Comparison of ENCODE assay signal across 1 cellular context in the genomic region with DNA sequence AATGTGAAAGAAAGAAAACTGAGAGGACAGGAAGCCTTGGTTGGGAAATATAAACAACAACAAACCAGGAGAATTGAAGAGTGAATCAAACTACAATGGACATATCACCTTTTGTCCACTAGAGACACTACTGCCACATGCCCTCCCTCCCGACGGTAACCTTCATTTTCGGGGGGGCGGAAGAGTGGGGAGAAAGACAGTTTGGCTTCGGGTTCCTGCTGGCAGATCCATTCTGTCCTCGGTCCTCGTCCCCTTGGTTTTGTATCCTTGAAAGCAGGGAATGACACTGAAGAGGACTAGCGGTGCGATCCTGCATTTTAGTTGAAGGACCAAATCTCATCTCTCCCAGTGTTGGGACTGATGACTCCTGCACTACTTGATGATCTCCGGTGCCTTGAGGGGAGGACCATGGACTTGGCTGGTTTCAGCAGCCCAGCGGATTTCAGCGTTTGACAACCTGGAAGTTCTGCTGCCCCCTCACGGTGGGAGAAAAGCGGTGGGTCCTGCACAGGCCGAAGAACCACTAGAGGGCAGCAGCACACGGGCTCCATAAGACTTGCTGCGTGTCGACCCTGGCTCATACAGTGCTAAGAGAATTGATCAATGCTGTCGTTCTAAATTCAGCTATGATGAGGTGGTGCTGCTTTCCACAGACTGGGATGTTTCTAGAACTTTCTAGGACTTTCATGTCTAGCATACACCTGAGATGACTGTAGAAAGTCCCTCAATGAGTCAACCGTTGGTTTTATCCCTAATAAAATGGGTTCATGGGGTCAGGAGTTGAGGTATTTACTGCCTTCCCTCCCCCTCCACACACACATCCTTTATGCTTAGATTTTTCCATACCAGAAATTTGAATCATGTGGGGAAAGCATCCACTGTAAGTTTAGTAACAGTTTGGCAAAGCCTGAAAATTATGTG.
TF ChIP-seq lines count a peak whose summit lies in the region.

No MANE protein-coding gene starts in this region.

TF ChIP-seq in HepG2, 621 proteins besides CTCF, POLR2A, EP300 and RAD21 (continued from another document):
- TF ChIP-seq, protein P1, sequence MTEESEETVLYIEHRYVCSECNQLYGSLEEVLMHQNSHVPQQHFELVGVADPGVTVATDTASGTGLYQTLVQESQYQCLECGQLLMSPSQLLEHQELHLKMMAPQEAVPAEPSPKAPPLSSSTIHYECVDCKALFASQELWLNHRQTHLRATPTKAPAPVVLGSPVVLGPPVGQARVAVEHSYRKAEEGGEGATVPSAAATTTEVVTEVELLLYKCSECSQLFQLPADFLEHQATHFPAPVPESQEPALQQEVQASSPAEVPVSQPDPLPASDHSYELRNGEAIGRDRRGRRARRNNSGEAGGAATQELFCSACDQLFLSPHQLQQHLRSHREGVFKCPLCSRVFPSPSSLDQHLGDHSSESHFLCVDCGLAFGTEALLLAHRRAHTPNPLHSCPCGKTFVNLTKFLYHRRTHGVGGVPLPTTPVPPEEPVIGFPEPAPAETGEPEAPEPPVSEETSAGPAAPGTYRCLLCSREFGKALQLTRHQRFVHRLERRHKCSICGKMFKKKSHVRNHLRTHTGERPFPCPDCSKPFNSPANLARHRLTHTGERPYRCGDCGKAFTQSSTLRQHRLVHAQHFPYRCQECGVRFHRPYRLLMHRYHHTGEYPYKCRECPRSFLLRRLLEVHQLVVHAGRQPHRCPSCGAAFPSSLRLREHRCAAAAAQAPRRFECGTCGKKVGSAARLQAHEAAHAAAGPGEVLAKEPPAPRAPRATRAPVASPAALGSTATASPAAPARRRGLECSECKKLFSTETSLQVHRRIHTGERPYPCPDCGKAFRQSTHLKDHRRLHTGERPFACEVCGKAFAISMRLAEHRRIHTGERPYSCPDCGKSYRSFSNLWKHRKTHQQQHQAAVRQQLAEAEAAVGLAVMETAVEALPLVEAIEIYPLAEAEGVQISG (CRISPR knock-in tag; IDR thresholded peaks at IDR 0.05): peak; percentile 87
- TF ChIP-seq, protein P2, sequence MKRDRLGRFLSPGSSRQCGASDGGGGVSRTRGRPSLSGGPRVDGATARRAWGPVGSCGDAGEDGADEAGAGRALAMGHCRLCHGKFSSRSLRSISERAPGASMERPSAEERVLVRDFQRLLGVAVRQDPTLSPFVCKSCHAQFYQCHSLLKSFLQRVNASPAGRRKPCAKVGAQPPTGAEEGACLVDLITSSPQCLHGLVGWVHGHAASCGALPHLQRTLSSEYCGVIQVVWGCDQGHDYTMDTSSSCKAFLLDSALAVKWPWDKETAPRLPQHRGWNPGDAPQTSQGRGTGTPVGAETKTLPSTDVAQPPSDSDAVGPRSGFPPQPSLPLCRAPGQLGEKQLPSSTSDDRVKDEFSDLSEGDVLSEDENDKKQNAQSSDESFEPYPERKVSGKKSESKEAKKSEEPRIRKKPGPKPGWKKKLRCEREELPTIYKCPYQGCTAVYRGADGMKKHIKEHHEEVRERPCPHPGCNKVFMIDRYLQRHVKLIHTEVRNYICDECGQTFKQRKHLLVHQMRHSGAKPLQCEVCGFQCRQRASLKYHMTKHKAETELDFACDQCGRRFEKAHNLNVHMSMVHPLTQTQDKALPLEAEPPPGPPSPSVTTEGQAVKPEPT (CRISPR knock-in tag; IDR thresholded peaks at IDR 0.05; ENCODE audit: low read depth): peak; percentile 48; the same call in 1 of the 2 replicates
- TF ChIP-seq PHF8 (CRISPR knock-in tag; IDR thresholded peaks at IDR 0.05) (0 out of 2 replicates have a peak, but pooled peaks have one; percentile 28), ETV6 (CRISPR knock-in tag; conservative IDR thresholded peaks at IDR 0.05) (peak; percentile 69; the same call in 1 of the 2 replicates), ZBTB8A (CRISPR knock-in tag; IDR thresholded peaks at IDR 0.05; ENCODE audit: borderline replicate concordance, low read depth) (no peak), KMT2A (CRISPR knock-in tag; IDR thresholded peaks at IDR 0.05) (peak; percentile 76; the same call in 1 of the 2 replicates), ZNF550 (CRISPR knock-in tag; IDR thresholded peaks at IDR 0.05; ENCODE audit: borderline replicate concordance) (no peak), ZNF292 (CRISPR knock-in tag; IDR thresholded peaks at IDR 0.05; ENCODE audit: borderline replicate concordance, low read depth) (no peak; the same call in 1 of the 2 replicates), ZNF614 (CRISPR knock-in tag; IDR thresholded peaks at IDR 0.05; ENCODE audit: borderline replicate concordance) (peak; percentile 84; the same call in 1 of the 2 replicates), ZSCAN31 (CRISPR knock-in tag; IDR thresholded peaks at IDR 0.05; ENCODE audit: low read depth) (0 out of 2 replicates have a peak, but pooled peaks have one; percentile 41), SMC3 (IDR thresholded peaks at IDR 0.05; ENCODE audit: low read length) (peak; percentile 88), GZF1 (CRISPR knock-in tag; IDR thresholded peaks at IDR 0.05) (peak; percentile 57; the same call in 1 of the 2 replicates), TGIF2 (CRISPR knock-in tag; IDR thresholded peaks at IDR 0.05) (peak; percentile 93), HNF4A (CRISPR knock-in tag; IDR thresholded peaks at IDR 0.05) (peak; percentile 43), ZNF569 (CRISPR knock-in tag; IDR thresholded peaks at IDR 0.05; ENCODE audit: borderline replicate concordance) (no peak), SNRNP70 (IDR thresholded peaks at IDR 0.05; ENCODE audit: low read depth, low read length) (no peak), SOX5 (CRISPR knock-in tag; IDR thresholded peaks at IDR 0.05; ENCODE audit: borderline replicate concordance) (peak; percentile 48; the same call in 1 of the 2 replicates)
- TF ChIP-seq, protein P3, sequence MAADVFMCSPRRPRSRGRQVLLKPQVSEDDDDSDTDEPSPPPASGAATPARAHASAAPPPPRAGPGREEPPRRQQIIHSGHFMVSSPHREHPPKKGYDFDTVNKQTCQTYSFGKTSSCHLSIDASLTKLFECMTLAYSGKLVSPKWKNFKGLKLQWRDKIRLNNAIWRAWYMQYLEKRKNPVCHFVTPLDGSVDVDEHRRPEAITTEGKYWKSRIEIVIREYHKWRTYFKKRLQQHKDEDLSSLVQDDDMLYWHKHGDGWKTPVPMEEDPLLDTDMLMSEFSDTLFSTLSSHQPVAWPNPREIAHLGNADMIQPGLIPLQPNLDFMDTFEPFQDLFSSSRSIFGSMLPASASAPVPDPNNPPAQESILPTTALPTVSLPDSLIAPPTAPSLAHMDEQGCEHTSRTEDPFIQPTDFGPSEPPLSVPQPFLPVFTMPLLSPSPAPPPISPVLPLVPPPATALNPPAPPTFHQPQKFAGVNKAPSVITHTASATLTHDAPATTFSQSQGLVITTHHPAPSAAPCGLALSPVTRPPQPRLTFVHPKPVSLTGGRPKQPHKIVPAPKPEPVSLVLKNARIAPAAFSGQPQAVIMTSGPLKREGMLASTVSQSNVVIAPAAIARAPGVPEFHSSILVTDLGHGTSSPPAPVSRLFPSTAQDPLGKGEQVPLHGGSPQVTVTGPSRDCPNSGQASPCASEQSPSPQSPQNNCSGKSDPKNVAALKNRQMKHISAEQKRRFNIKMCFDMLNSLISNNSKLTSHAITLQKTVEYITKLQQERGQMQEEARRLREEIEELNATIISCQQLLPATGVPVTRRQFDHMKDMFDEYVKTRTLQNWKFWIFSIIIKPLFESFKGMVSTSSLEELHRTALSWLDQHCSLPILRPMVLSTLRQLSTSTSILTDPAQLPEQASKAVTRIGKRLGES (CRISPR knock-in tag; IDR thresholded peaks at IDR 0.05; ENCODE audit: borderline replicate concordance): no peak
- TF ChIP-seq, protein P4, sequence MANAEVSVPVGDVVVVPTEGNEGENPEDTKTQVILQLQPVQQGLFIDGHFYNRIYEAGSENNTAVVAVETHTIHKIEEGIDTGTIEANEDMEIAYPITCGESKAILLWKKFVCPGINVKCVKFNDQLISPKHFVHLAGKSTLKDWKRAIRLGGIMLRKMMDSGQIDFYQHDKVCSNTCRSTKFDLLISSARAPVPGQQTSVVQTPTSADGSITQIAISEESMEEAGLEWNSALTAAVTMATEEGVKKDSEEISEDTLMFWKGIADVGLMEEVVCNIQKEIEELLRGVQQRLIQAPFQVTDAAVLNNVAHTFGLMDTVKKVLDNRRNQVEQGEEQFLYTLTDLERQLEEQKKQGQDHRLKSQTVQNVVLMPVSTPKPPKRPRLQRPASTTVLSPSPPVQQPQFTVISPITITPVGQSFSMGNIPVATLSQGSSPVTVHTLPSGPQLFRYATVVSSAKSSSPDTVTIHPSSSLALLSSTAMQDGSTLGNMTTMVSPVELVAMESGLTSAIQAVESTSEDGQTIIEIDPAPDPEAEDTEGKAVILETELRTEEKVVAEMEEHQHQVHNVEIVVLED (CRISPR knock-in tag; IDR thresholded peaks at IDR 0.05; ENCODE audit: borderline replicate concordance): peak; percentile 59; the same call in 1 of the 2 replicates
- TF ChIP-seq, protein P5, sequence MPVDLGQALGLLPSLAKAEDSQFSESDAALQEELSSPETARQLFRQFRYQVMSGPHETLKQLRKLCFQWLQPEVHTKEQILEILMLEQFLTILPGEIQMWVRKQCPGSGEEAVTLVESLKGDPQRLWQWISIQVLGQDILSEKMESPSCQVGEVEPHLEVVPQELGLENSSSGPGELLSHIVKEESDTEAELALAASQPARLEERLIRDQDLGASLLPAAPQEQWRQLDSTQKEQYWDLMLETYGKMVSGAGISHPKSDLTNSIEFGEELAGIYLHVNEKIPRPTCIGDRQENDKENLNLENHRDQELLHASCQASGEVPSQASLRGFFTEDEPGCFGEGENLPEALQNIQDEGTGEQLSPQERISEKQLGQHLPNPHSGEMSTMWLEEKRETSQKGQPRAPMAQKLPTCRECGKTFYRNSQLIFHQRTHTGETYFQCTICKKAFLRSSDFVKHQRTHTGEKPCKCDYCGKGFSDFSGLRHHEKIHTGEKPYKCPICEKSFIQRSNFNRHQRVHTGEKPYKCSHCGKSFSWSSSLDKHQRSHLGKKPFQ (CRISPR knock-in tag; IDR thresholded peaks at IDR 0.05; ENCODE audit: insufficient replicate concordance): peak; percentile 43
- TF ChIP-seq, protein P6, sequence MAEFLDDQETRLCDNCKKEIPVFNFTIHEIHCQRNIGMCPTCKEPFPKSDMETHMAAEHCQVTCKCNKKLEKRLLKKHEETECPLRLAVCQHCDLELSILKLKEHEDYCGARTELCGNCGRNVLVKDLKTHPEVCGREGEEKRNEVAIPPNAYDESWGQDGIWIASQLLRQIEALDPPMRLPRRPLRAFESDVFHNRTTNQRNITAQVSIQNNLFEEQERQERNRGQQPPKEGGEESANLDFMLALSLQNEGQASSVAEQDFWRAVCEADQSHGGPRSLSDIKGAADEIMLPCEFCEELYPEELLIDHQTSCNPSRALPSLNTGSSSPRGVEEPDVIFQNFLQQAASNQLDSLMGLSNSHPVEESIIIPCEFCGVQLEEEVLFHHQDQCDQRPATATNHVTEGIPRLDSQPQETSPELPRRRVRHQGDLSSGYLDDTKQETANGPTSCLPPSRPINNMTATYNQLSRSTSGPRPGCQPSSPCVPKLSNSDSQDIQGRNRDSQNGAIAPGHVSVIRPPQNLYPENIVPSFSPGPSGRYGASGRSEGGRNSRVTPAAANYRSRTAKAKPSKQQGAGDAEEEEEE (CRISPR knock-in tag; IDR thresholded peaks at IDR 0.05; ENCODE audit: borderline replicate concordance): 0 out of 2 replicates have a peak, but pooled peaks have one; percentile 71
- TF ChIP-seq, protein P7, sequence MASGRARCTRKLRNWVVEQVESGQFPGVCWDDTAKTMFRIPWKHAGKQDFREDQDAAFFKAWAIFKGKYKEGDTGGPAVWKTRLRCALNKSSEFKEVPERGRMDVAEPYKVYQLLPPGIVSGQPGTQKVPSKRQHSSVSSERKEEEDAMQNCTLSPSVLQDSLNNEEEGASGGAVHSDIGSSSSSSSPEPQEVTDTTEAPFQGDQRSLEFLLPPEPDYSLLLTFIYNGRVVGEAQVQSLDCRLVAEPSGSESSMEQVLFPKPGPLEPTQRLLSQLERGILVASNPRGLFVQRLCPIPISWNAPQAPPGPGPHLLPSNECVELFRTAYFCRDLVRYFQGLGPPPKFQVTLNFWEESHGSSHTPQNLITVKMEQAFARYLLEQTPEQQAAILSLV (CRISPR knock-in tag; IDR thresholded peaks at IDR 0.05; ENCODE audit: borderline replicate concordance): no peak
- TF ChIP-seq, protein P8, sequence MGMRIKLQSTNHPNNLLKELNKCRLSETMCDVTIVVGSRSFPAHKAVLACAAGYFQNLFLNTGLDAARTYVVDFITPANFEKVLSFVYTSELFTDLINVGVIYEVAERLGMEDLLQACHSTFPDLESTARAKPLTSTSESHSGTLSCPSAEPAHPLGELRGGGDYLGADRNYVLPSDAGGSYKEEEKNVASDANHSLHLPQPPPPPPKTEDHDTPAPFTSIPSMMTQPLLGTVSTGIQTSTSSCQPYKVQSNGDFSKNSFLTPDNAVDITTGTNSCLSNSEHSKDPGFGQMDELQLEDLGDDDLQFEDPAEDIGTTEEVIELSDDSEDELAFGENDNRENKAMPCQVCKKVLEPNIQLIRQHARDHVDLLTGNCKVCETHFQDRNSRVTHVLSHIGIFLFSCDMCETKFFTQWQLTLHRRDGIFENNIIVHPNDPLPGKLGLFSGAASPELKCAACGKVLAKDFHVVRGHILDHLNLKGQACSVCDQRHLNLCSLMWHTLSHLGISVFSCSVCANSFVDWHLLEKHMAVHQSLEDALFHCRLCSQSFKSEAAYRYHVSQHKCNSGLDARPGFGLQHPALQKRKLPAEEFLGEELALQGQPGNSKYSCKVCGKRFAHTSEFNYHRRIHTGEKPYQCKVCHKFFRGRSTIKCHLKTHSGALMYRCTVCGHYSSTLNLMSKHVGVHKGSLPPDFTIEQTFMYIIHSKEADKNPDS (CRISPR knock-in tag; IDR thresholded peaks at IDR 0.05): no peak
- TF ChIP-seq, protein P9, sequence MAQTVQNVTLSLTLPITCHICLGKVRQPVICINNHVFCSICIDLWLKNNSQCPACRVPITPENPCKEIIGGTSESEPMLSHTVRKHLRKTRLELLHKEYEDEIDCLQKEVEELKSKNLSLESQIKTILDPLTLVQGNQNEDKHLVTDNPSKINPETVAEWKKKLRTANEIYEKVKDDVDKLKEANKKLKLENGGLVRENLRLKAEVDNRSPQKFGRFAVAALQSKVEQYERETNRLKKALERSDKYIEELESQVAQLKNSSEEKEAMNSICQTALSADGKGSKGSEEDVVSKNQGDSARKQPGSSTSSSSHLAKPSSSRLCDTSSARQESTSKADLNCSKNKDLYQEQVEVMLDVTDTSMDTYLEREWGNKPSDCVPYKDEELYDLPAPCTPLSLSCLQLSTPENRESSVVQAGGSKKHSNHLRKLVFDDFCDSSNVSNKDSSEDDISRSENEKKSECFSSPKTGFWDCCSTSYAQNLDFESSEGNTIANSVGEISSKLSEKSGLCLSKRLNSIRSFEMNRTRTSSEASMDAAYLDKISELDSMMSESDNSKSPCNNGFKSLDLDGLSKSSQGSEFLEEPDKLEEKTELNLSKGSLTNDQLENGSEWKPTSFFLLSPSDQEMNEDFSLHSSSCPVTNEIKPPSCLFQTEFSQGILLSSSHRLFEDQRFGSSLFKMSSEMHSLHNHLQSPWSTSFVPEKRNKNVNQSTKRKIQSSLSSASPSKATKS (CRISPR knock-in tag; IDR thresholded peaks at IDR 0.05): no peak
- TF ChIP-seq, protein P10, sequence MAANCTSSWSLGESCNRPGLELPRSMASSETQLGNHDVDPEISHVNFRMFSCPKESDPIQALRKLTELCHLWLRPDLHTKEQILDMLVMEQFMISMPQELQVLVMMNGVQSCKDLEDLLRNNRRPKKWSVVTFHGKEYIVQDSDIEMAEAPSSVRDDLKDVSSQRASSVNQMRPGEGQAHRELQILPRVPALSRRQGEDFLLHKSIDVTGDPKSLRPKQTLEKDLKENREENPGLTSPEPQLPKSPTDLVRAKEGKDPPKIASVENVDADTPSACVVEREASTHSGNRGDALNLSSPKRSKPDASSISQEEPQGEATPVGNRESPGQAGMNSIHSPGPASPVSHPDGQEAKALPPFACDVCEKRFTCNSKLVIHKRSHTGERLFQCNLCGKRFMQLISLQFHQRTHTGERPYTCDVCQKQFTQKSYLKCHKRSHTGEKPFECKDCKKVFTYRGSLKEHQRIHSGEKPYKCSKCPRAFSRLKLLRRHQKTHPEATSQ (CRISPR knock-in tag; IDR thresholded peaks at IDR 0.05; ENCODE audit: borderline replicate concordance): peak; percentile 28; the same call in 1 of the 2 replicates
